24 cellular contexts compared by ENCODE assay signal in genomic region chr21:23026878-23027277, GRCh38.
"Had no signal": no experiment of that assay in that cellular context is flagged by ENCODE, and none has a peak within 500 bp of the region (broad histone marks: within the 10 kb centered on the region; RNA-seq: fewer than 3 reads in every experiment).

No MANE protein-coding gene starts in this region.

- DNase-seq: dorsolateral prefrontal cortex; effector CD4-positive, alpha-beta T cell; hypothalamus; immature natural killer cell; islet precursor cell; kidney glomerular epithelial cell; left colon; left ventricle myocardium inferior; lower lobe of right lung; naive thymus-derived CD8-positive, alpha-beta T cell; pancreas; stimulated activated CD4-positive, alpha-beta T cell treated with anti-CD3 and anti-CD28 coated beads, Interleukin-12 subunit alpha, Interleukin-12 subunit beta, amount 100 ng/mL, for 4 hours; stimulated activated CD4-positive, alpha-beta T cell treated with anti-CD3 and anti-CD28 coated beads, Interleukin-1b, Interleukin-23, amount 100 ng/mL, for 48 hours; stimulated activated CD4-positive, alpha-beta T cell treated with anti-CD3 and anti-CD28 coated beads, Interleukin-4, amount 100 ng/mL, for 1 hour; stimulated activated CD8-positive, alpha-beta memory T cell treated with anti-CD3 and anti-CD28 coated beads, Interleukin-4, amount 100 ng/mL, for 48 hours; stimulated activated naive CD4-positive, alpha-beta T cell; stimulated activated naive CD8-positive, alpha-beta T cell treated with anti-CD3 and anti-CD28 coated beads, Interleukin-15, amount 100 ng/mL, for 72 hours; transverse colon; upper lobe of right lung had no signal

- H3K27me3 ChIP-seq: dorsolateral prefrontal cortex, neutrophil, pancreas, suprapubic skin, transverse colon, upper lobe of right lung, vagina had no signal

- H3K4me3 ChIP-seq: dorsolateral prefrontal cortex, left ventricle myocardium inferior, lower lobe of right lung, pancreas, smooth muscle cell, suprapubic skin, transverse colon, upper lobe of right lung, vagina had no signal

- ATAC-seq: left colon; lower lobe of right lung; naive thymus-derived CD8-positive, alpha-beta T cell; pancreas; sciatic nerve; stimulated activated naive CD8-positive, alpha-beta T cell treated with anti-CD3 and anti-CD28 coated beads, Interleukin-15, amount 100 ng/mL, for 72 hours; upper lobe of right lung had no signal

- H3K27ac ChIP-seq: dorsolateral prefrontal cortex, left ventricle myocardium inferior, lower lobe of right lung, neutrophil, pancreas, suprapubic skin, transverse colon, upper lobe of right lung, vagina had no signal

- H3K9me3 ChIP-seq: lower lobe of right lung, neutrophil, pancreas, suprapubic skin, upper lobe of right lung, vagina had no signal

- H3K4me1 ChIP-seq: left ventricle myocardium inferior, lower lobe of right lung, pancreas, suprapubic skin, transverse colon, upper lobe of right lung, vagina had no signal
